In the genomic region with DNA sequence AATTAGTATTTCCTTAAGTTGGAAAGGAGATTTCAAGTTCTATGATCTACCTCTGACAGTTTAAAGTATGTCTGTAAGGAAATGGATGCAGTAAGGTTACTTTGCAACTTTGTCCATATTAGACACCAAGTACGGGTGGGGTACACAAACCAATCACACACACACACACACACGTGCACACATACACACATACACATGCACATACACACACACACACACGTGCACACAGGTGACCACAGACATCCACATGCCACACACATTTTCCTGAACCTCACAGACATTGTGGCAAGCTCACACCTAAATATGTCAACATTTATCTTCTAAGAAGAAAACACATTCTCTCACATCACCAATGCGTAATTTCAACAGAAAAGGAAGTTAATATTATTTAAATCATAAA, we compare ENCODE assay signal across 32 cellular contexts.
"Had no signal": no experiment of that assay in that cellular context is flagged by ENCODE, and none has a peak within 500 bp of the region (broad histone marks: within the 10 kb centered on the region; RNA-seq: fewer than 3 reads in every experiment).

No MANE protein-coding gene starts in this region.

- DNase-seq: activated B cell treated with CpG ODN at 0.5 μM for 24 hours; activated CD4-positive, alpha-beta memory T cell treated with anti-CD3 and anti-CD28 coated beads for 36 hours; activated CD4-positive, alpha-beta T cell treated with anti-CD3 and anti-CD28 coated beads for 4 hours; activated CD4-positive, alpha-beta T cell treated with anti-CD3 and anti-CD28 coated beads, Interleukin-2, amount 10 ng/mL, durations not matched to agents 24 days and 14 days; activated CD4-positive, alpha-beta T cell treated with anti-CD3 and anti-CD28 coated beads, Interleukin-2, amount 50 U/mL, for 1 hour; activated CD4-positive, alpha-beta T cell treated with anti-CD3 and anti-CD28 coated beads, Interleukin-2, amount 50 U/mL, for 4 hours; activated CD4-positive, CD25-positive, alpha-beta regulatory T cell treated with anti-CD3 and anti-CD28 coated beads, Interleukin-2, amount 50 U/mL, for 72 hours; activated CD8-positive, alpha-beta memory T cell treated with anti-CD3 and anti-CD28 coated beads, Interleukin-2, amount 50 U/mL, for 4 hours; activated CD8-positive, alpha-beta T cell treated with anti-CD3 and anti-CD28 coated beads for 36 hours; activated effector memory CD4-positive, alpha-beta T cell treated with anti-CD3 and anti-CD28 coated beads, Interleukin-2, amount 50 U/mL, for 16 hours; activated gamma-delta T cell treated with Interleukin-2 at 50 U/mL for 16 hours; activated naive CD4-positive, alpha-beta T cell; activated naive CD4-positive, alpha-beta T cell treated with anti-CD3 and anti-CD28 coated beads for 36 hours; activated naive CD4-positive, alpha-beta T cell treated with anti-CD3 and anti-CD28 coated beads, Interleukin-2, amount 50 U/mL, for 16 hours; activated naive CD8-positive, alpha-beta T cell treated with anti-CD3 and anti-CD28 coated beads for 36 hours; activated T-cell treated with anti-CD3 and anti-CD28 coated beads for 4 hours; activated T-cell treated with anti-CD3 and anti-CD28 coated beads, Interleukin-2, amount 50 U/mL, for 1 hour; activated T-cell treated with anti-CD3 and anti-CD28 coated beads, Interleukin-2, amount 50 U/mL, for 4 hours; activated T-cell treated with anti-CD3 and anti-CD28 coated beads, Interleukin-2, amount 50 U/mL, for 72 hours; amniotic stem cell; aorta; body of pancreas; brain microvascular endothelial cell; central memory CD4-positive, alpha-beta T cell; T-cell; T-helper 17 cell had no signal

- H3K4me1 ChIP-seq: adrenal gland, body of pancreas, breast epithelium had no signal

- H3K27ac ChIP-seq: adrenal gland, body of pancreas, brain microvascular endothelial cell, breast epithelium, VCaP had no signal

- H3K27me3 ChIP-seq: adrenal gland, body of pancreas, brain microvascular endothelial cell, breast epithelium had no signal

- H3K36me3 ChIP-seq: adrenal gland, brain microvascular endothelial cell, breast epithelium had no signal

- ATAC-seq: activated CD8-positive, alpha-beta T cell treated with anti-CD3 and anti-CD28 coated beads for 36 hours; activated naive CD4-positive, alpha-beta T cell treated with anti-CD3 and anti-CD28 coated beads, Interleukin-2, amount 50 U/mL, for 72 hours; activated T-cell treated with anti-CD3 and anti-CD28 coated beads, Interleukin-2, amount 50 U/mL, for 4 hours; activated T-cell treated with anti-CD3 and anti-CD28 coated beads, Interleukin-2, amount 50 U/mL, for 72 hours; activated T-helper 17 cell treated with anti-CD3 and anti-CD28 coated beads, Interleukin-2, amount 50 U/mL, for 72 hours; body of pancreas; T-cell; T-helper 17 cell had no signal

- H3K4me3 ChIP-seq: adrenal gland, body of pancreas, breast epithelium had no signal

- H3K9me3 ChIP-seq: adrenal gland, body of pancreas, breast epithelium had no signal

- FAIRE-seq: astrocyte had no signal
